11 cellular contexts compared by ENCODE assay signal in the genomic region with DNA sequence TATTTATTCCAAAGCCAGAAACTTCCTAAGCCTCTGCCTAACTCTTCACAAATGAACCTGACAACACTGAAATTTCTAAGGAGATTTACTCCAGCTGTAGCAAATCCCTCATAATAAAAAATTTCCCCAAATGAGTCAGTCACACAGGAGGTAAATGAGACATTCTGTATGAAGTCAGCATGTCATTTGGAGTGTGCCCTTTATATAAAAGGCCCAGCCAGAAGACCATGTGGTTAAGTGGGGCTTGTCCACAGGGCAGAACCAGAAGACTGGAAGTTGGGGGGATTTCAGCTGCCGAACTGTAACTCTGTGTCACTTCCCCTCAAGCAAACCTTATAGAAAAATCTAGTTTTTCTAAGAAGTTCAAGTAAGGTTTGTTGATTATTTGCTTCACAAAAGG. TPM values are rescaled to one million over a fixed set of nuclear protein-coding genes. Genes with fewer than 3 reads are reported as not detected.
DNase-seq lines count a peak whose midpoint lies in the region; ATAC-seq and TF ChIP-seq lines count a peak whose summit lies in the region.
"Had no signal": no experiment of that assay in that cellular context is flagged by ENCODE, and none has a peak within 500 bp of the region (broad histone marks: within the 10 kb centered on the region; RNA-seq: fewer than 3 reads in every experiment).

No MANE protein-coding gene starts in this region.

- peak overlapping the region; percentile 29 for H2BK120ac ChIP-seq in mesendoderm (ENCODE audit: low read depth, low read length)

- H2AFZ ChIP-seq in mammary epithelial cell (ENCODE audit: low read depth, low read length) = no peak overlapping the region

- no peak overlapping the region for H2BK5ac ChIP-seq in mesendoderm (ENCODE audit: low read length)

- H3K4me3 ChIP-seq in mammary epithelial cell (replicated peaks in 1 of 3; ENCODE audit: insufficient read depth in 1 of 3, low read depth in 2 of 3, low read length in 3 of 3) = no peak overlapping the region
- no peak overlapping the region for H3K4me3 ChIP-seq in breast epithelium
- H3K4me3 ChIP-seq in brain microvascular endothelial cell (ENCODE audit: low read depth, low read length) = no peak overlapping the region
- H3K4me3 ChIP-seq in mesendoderm (ENCODE audit: low read length) = no peak overlapping the region
- H3K4me3 ChIP-seq: right lobe of liver had no signal

- no peaks in the 10 kb centered on the region for H3K79me1 ChIP-seq in mesendoderm (ENCODE audit: low read length)

- H3K27ac ChIP-seq in mammary epithelial cell (ENCODE audit: insufficient read depth, low read depth, low read length) = no peak overlapping the region
- H3K27ac ChIP-seq in breast epithelium = no peak overlapping the region
- peak overlapping the region; percentile 77 for H3K27ac ChIP-seq in brain microvascular endothelial cell
- no peak overlapping the region for H3K27ac ChIP-seq in mesendoderm (ENCODE audit: low read depth, low read length)
- no peak overlapping the region for H3K27ac ChIP-seq in RWPE1
- H3K27ac ChIP-seq: C4-2B, right lobe of liver had no signal

- TF ChIP-seq CTCF in mammary epithelial cell (conservative IDR thresholded peaks at IDR 0.05 in 1 of 2, IDR thresholded peaks at IDR 0.05 in 1 of 2; ENCODE audit: extremely low read depth in 1 of 2, insufficient read depth in 1 of 2, low read depth in 1 of 2, low read length in 2 of 2) (no peak), breast epithelium (IDR thresholded peaks at IDR 0.05) (no peak), brain microvascular endothelial cell (IDR thresholded peaks at IDR 0.05; ENCODE audit: low read depth, low read length, missing control alignments) (no peak), GM20000 (IDR thresholded peaks at IDR 0.05; ENCODE audit: extremely low read depth, missing control alignments) (no peak), RWPE1 (conservative IDR thresholded peaks at IDR 0.05; ENCODE audit: low read depth) (no peak)

- no TSS peak for BruUV-seq in mammary epithelial cell (replicated peaks; lab: Mats Ljungman, UMichigan)

- CTCF ChIA-PET in mammary epithelial cell (lab: Charles Lee; ENCODE audit: low non-redundant PET) = no interaction called here
- CTCF ChIA-PET in RWPE1 (lab: Yijun Ruan, JAX) = interaction anchor here (0.6 kb wide), 1 partner anchor 9 kb away, joined by 5 read pairs; no protein-coding TSS in a partner anchor

- H3K9ac ChIP-seq in mammary epithelial cell (ENCODE audit: insufficient read depth, low read length) (no peak overlapping the region), mesendoderm (ENCODE audit: low read length) (no peak overlapping the region)

- H3K56ac ChIP-seq in mesendoderm (ENCODE audit: low read length) = peak overlapping the region; percentile 18

- WGBS in mammary epithelial cell (ENCODE audit: low coverage, missing lambda C conversion rate) = 67% methylated on average over 1 of the region's 1 CpG
- no CpG with 5 or more reads among the region's 1 CpG for WGBS in mesendoderm (ENCODE audit: extremely low coverage, insufficient coverage, low lambda C conversion rate)

- peaks cover 6% of the 10 kb centered on the region for H3K4me1 ChIP-seq in mammary epithelial cell (ENCODE audit: insufficient read depth, low read length)
- H3K4me1 ChIP-seq in breast epithelium = peaks cover 0 to 3% of the 10 kb centered on the region in 2 donors
- peaks cover 4% of the 10 kb centered on the region for H3K4me1 ChIP-seq in mesendoderm (ENCODE audit: control insufficient read depth, low read depth, low read length)
- H3K4me1 ChIP-seq: right lobe of liver had no signal

- H3K23ac ChIP-seq in mesendoderm (ENCODE audit: low read length) = no peak overlapping the region

- POLR2A ChIA-PET in RWPE1 (lab: Yijun Ruan, JAX; ENCODE audit: low non-redundant PET) = no interaction called here

- in situ Hi-C loops in mammary epithelial cell (cut with MboI; ENCODE audit: low sequenced_read_pairs in 2 of 2) = no loop called here
- in situ Hi-C loops in brain microvascular endothelial cell (cut with HindIII; ENCODE audit: low pct_ligation_motif_present, low sequenced_read_pairs) = no loop called here

- no peak overlapping the region for H2BK15ac ChIP-seq in mesendoderm (replicated peaks; ENCODE audit: low read depth)

- H3K18ac ChIP-seq in mesendoderm (ENCODE audit: low read length) = no peak overlapping the region

- H3K79me2 ChIP-seq in mammary epithelial cell (ENCODE audit: insufficient read depth, low read length) = peaks cover 69% of the 10 kb centered on the region
- H3K79me2 ChIP-seq in mesendoderm (ENCODE audit: control insufficient read depth, insufficient read depth, low read length) = no peaks in the 10 kb centered on the region

- ATAC-seq in GM19397 (IDR thresholded peaks at IDR 0.05; ENCODE audit: unreplicated experiment) = no peak
- ATAC-seq in GM18870 (IDR thresholded peaks at IDR 0.05; ENCODE audit: unreplicated experiment) = no peak

- no peaks in the 10 kb centered on the region for H3K9me3 ChIP-seq in mammary epithelial cell (replicated peaks; ENCODE audit: insufficient read depth, low read length)
- no peaks in the 10 kb centered on the region for H3K9me3 ChIP-seq in breast epithelium
- H3K9me3 ChIP-seq: right lobe of liver had no signal

- dilution Hi-C loops in mammary epithelial cell (cut with HindIII; ENCODE audit: low sequenced_read_pairs) = no loop called here

- H4K20me1 ChIP-seq in mammary epithelial cell (ENCODE audit: insufficient read depth, low read length) = no peaks in the 10 kb centered on the region

- no peak overlapping the region for H3K4me2 ChIP-seq in mammary epithelial cell (ENCODE audit: insufficient read depth, low read depth, low read length)
- no peak overlapping the region for H3K4me2 ChIP-seq in mesendoderm (ENCODE audit: low read length)

- H3K27me3 ChIP-seq in mammary epithelial cell (ENCODE audit: insufficient read depth, low read length) = no peaks in the 10 kb centered on the region
- no peaks in the 10 kb centered on the region for H3K27me3 ChIP-seq in breast epithelium
- H3K27me3 ChIP-seq in brain microvascular endothelial cell (replicated peaks) = no peaks in the 10 kb centered on the region
- H3K27me3 ChIP-seq in mesendoderm (ENCODE audit: insufficient read depth, low read length, poor library complexity) = no peaks in the 10 kb centered on the region
- H3K27me3 ChIP-seq: right lobe of liver had no signal

- TF ChIP-seq POLR2A in breast epithelium (IDR thresholded peaks at IDR 0.05) = no peak

- intact Hi-C loops in mammary epithelial cell (cut with micrococcal nuclease) = no loop called here
- intact Hi-C loops in breast epithelium (cut with DNase I; ENCODE audit: low total_unique reads) = no loop called here

- H4K8ac ChIP-seq in mesendoderm (ENCODE audit: low read depth, low read length) = no peak overlapping the region

- DNase-seq in mammary epithelial cell (peak; percentile 65), breast epithelium (ENCODE audit: low spot score in 2 of 2) (no peak), brain microvascular endothelial cell (peak; percentile 78), mesendoderm (no peak), GM20000 (ENCODE audit: low spot score) (no peak), RWPE1 (ENCODE audit: low spot score) (no peak)
- DNase-seq: NCI-H1048, right lobe of liver had no signal

- H2AK5ac ChIP-seq in mesendoderm (ENCODE audit: low read length) = no peak overlapping the region

- H4K5ac ChIP-seq in mesendoderm (ENCODE audit: low read length) = no peak overlapping the region

- H3K36me3 ChIP-seq in mammary epithelial cell (ENCODE audit: insufficient read depth, low read length) (peaks cover 6% of the 10 kb centered on the region), breast epithelium (no peaks in the 10 kb centered on the region), brain microvascular endothelial cell (replicated peaks) (no peaks in the 10 kb centered on the region), mesendoderm (ENCODE audit: control insufficient read depth, insufficient read depth, low read length) (no peaks in the 10 kb centered on the region)
- H3K36me3 ChIP-seq: right lobe of liver had no signal

- no peak overlapping the region for H3K4ac ChIP-seq in mesendoderm (ENCODE audit: low read depth, low read length)

RNA-seq across cellular contexts. Expression of a gene that starts 30.2 kb away (rescaled TPM):
- total RNA-seq in mammary epithelial cell (10 to 100 TPM; 32.3 to 58.8 TPM), breast epithelium (10 to 100 TPM; 18.4 to 32.0 (median 23.9) TPM)
- polyA plus RNA-seq in mammary epithelial cell = 47.4 TPM
- 109 TPM for polyA minus RNA-seq in mammary epithelial cell
- polyA plus RNA-seq in mesendoderm (2013, experiment 1 of 2) = 25.9 TPM
- 23.7 TPM for polyA plus RNA-seq in mesendoderm (2013, experiment 2 of 2)

Comparison
In these comparisons a context has a peak if more than half of its experiments do, and no peak if none do; other contexts are left out.
1. DNase-seq: peak in mammary epithelial cell (single experiment) and brain microvascular endothelial cell (single experiment); none in breast epithelium (0 of 2), mesendoderm (single experiment), GM20000 (single experiment) and RWPE1 (single experiment).